28 cellular contexts compared by ENCODE assay signal in genomic region chr12:117015811-117016210, GRCh38.
"Had no signal": no experiment of that assay in that cellular context is flagged by ENCODE, and none has a peak within 500 bp of the region (broad histone marks: within the 10 kb centered on the region; RNA-seq: fewer than 3 reads in every experiment).

No MANE protein-coding gene starts in this region.

- H2AFZ ChIP-seq: neural progenitor cell, parathyroid adenoma had no signal

- H3K27me3 ChIP-seq: neural progenitor cell, ovary, stomach, thyroid gland, tibial nerve, upper lobe of left lung, vagina had no signal

- H3K9ac ChIP-seq: neural progenitor cell, parathyroid adenoma had no signal

- H3K9me3 ChIP-seq: ovary, thyroid gland, vagina had no signal

- H3K4me1 Mint-ChIP-seq: stimulated activated effector memory CD8-positive, alpha-beta T cell treated with anti-CD3 and anti-CD28 coated beads, Interleukin-12 subunit alpha, Interleukin-12 subunit beta, amount 100 ng/mL, for 72 hours had no signal

- H3K27me3 Mint-ChIP-seq: naive thymus-derived CD4-positive, alpha-beta T cell; progenitor cell of endocrine pancreas; stimulated activated naive B cell treated with anti-CD40 and anti-IgM and Interleukin-4, amounts not matched to agents 10 μg/mL and 1 μg/mL and 100 μg/mL, for 72 hours; stimulated activated naive CD8-positive, alpha-beta T cell treated with anti-CD3 and anti-CD28 coated beads, Interleukin-15, Interleukin-2, amounts not matched to agents 100 ng/mL and 50 ng/mL, for 24 hours had no signal

- ATAC-seq: naive thymus-derived CD4-positive, alpha-beta T cell; natural killer cell; psoas muscle; right cardiac atrium; sciatic nerve; stimulated activated effector memory CD8-positive, alpha-beta T cell treated with anti-CD3 and anti-CD28 coated beads, Interleukin-12 subunit alpha, Interleukin-12 subunit beta, amount 100 ng/mL, for 72 hours; stimulated activated naive B cell treated with anti-CD40 and anti-IgM and Interleukin-4, amounts not matched to agents 10 μg/mL and 1 μg/mL and 100 μg/mL, for 72 hours had no signal

- H3K4me1 ChIP-seq: parathyroid adenoma, psoas muscle, tibial nerve, upper lobe of left lung had no signal

- FAIRE-seq: urothelium cell line had no signal

- H3K27ac ChIP-seq: neural progenitor cell, ovary, parathyroid adenoma, psoas muscle, skin epidermis, stomach, thoracic aorta, thyroid gland, tibial nerve, upper lobe of left lung, vagina had no signal

- H3K4me3 Mint-ChIP-seq: naive thymus-derived CD4-positive, alpha-beta T cell; natural killer cell; nephron; neural progenitor cell; stimulated activated effector memory CD8-positive, alpha-beta T cell treated with anti-CD3 and anti-CD28 coated beads, Interleukin-12 subunit alpha, Interleukin-12 subunit beta, amount 100 ng/mL, for 72 hours; stimulated activated naive B cell treated with anti-CD40 and anti-IgM and Interleukin-4, amounts not matched to agents 10 μg/mL and 1 μg/mL and 100 μg/mL, for 72 hours; stimulated activated naive CD8-positive, alpha-beta T cell treated with anti-CD3 and anti-CD28 coated beads, Interleukin-15, Interleukin-2, amounts not matched to agents 100 ng/mL and 50 ng/mL, for 24 hours had no signal

- H3K36me3 ChIP-seq: ovary had no signal

- DNase-seq: naive thymus-derived CD4-positive, alpha-beta T cell; natural killer cell; occipital lobe; ovary; posterior cingulate gyrus; psoas muscle; right cardiac atrium; stimulated activated CD4-positive, alpha-beta T cell treated with anti-CD3 and anti-CD28 coated beads, Interleukin-15, amount 100 ng/mL, for 24 hours; stimulated activated CD4-positive, alpha-beta T cell treated with anti-CD3 and anti-CD28 coated beads, Interleukin-2, amount 100 ng/mL, for 24 hours; stimulated activated CD4-positive, alpha-beta T cell treated with anti-CD3 and anti-CD28 coated beads, Interleukin-2, amount 100 ng/mL, for 48 hours; stimulated activated CD4-positive, alpha-beta T cell treated with anti-CD3 and anti-CD28 coated beads, Interleukin-4, amount 100 ng/mL, for 24 hours; stimulated activated naive B cell treated with anti-CD40 and anti-IgM and Interleukin-4, amounts not matched to agents 10 μg/mL and 1 μg/mL and 100 μg/mL, for 72 hours; stimulated activated naive CD4-positive, alpha-beta T cell treated with Interleukin-2 at 50 U/mL for 16 hours; stomach; thyroid gland; upper lobe of left lung had no signal

- H3K4me3 ChIP-seq: neural progenitor cell, ovary, psoas muscle, skin epidermis, stomach, thoracic aorta, thyroid gland, tibial nerve, upper lobe of left lung, vagina had no signal

- H3K27ac Mint-ChIP-seq: naive thymus-derived CD4-positive, alpha-beta T cell; natural killer cell; nephron; neural progenitor cell; progenitor cell of endocrine pancreas; stimulated activated effector memory CD8-positive, alpha-beta T cell treated with anti-CD3 and anti-CD28 coated beads, Interleukin-12 subunit alpha, Interleukin-12 subunit beta, amount 100 ng/mL, for 72 hours; stimulated activated naive B cell treated with anti-CD40 and anti-IgM and Interleukin-4, amounts not matched to agents 10 μg/mL and 1 μg/mL and 100 μg/mL, for 72 hours; stimulated activated naive CD8-positive, alpha-beta T cell treated with anti-CD3 and anti-CD28 coated beads, Interleukin-15, Interleukin-2, amounts not matched to agents 100 ng/mL and 50 ng/mL, for 24 hours had no signal

- H3K4me2 ChIP-seq: neural progenitor cell had no signal

- H3K79me2 ChIP-seq: parathyroid adenoma had no signal
